Comparison of ENCODE assay signal across 25 cellular contexts in genomic region chr2:96616128-96616527, GRCh38. TPM values are rescaled to one million over a fixed set of nuclear protein-coding genes. Genes with fewer than 3 reads are reported as not detected.
DNase-seq lines count a peak whose midpoint lies in the region; ATAC-seq and TF ChIP-seq lines count a peak whose summit lies in the region.
"Had no signal": no experiment of that assay in that cellular context is flagged by ENCODE, and none has a peak within 500 bp of the region (broad histone marks: within the 10 kb centered on the region; RNA-seq: fewer than 3 reads in every experiment).

No MANE protein-coding gene starts in this region.

- H3K36me3 Mint-ChIP-seq in activated naive CD4-positive, alpha-beta T cell treated with anti-CD3 and anti-CD28 coated beads, Interleukin-2, amount 50 U/mL, for 24 hours, result peaks cover 7% of the 10 kb centered on the region
- H3K36me3 Mint-ChIP-seq in activated CD4-positive, alpha-beta memory T cell treated with anti-CD3 and anti-CD28 coated beads, Interleukin-2, amount 10 ng/mL, durations not matched to agents 7 days and 5 days (ENCODE audit: low read depth), result peaks cover 68% of the 10 kb centered on the region
- peaks cover 97% of the 10 kb centered on the region for H3K36me3 Mint-ChIP-seq in stimulated activated effector memory CD8-positive, alpha-beta T cell treated with anti-CD3 and anti-CD28 coated beads, Interleukin-12 subunit alpha, Interleukin-12 subunit beta, amount 100 ng/mL, for 72 hours

- H3K27me3 Mint-ChIP-seq in activated naive CD4-positive, alpha-beta T cell treated with anti-CD3 and anti-CD28 coated beads, Interleukin-2, amount 50 U/mL, for 24 hours, result no peaks in the 10 kb centered on the region
- H3K27me3 Mint-ChIP-seq in activated CD4-positive, alpha-beta memory T cell treated with anti-CD3 and anti-CD28 coated beads, Interleukin-2, amount 10 ng/mL, durations not matched to agents 7 days and 5 days, result no peaks in the 10 kb centered on the region
- H3K27me3 Mint-ChIP-seq: progenitor cell of endocrine pancreas had no signal

- TF ChIP-seq CTCF in right lobe of liver (IDR thresholded peaks at IDR 0.05) (no peak), dorsolateral prefrontal cortex (IDR thresholded peaks at IDR 0.05 in 54 of 56, conservative IDR thresholded peaks at IDR 0.05 in 2 of 56; ENCODE audit: low read depth in 1 of 56, partially characterized antibody in 56 of 56) (no peak)

- H3K27ac Mint-ChIP-seq in activated naive CD4-positive, alpha-beta T cell treated with anti-CD3 and anti-CD28 coated beads, Interleukin-2, amount 50 U/mL, for 24 hours, result peak overlapping the region; percentile 71
- peak overlapping the region; percentile 96 for H3K27ac Mint-ChIP-seq in activated CD4-positive, alpha-beta memory T cell treated with anti-CD3 and anti-CD28 coated beads, Interleukin-2, amount 10 ng/mL, durations not matched to agents 7 days and 5 days
- H3K27ac Mint-ChIP-seq in stimulated activated effector memory CD8-positive, alpha-beta T cell treated with anti-CD3 and anti-CD28 coated beads, Interleukin-12 subunit alpha, Interleukin-12 subunit beta, amount 100 ng/mL, for 72 hours, result peak overlapping the region; percentile 90
- H3K27ac Mint-ChIP-seq: WTC11 had no signal

- CTCF ChIA-PET in activated CD4-positive, alpha-beta memory T cell treated with anti-CD3 and anti-CD28 coated beads, Interleukin-2, amount 10 ng/mL, durations not matched to agents 7 days and 5 days (lab: Charles Lee), result interaction anchor here (1.0 to 1.2 kb wide), 2 partner anchors 21 to 62 kb away, joined by 3 to 4 read pairs; no protein-coding TSS in a partner anchor

- POLR2A ChIA-PET in activated CD4-positive, alpha-beta memory T cell treated with anti-CD3 and anti-CD28 coated beads, Interleukin-2, amount 10 ng/mL, durations not matched to agents 7 days and 5 days (lab: Charles Lee), result interaction anchor here (1.1 to 1.4 kb wide), 4 partner anchors 12 to 23 kb away, joined by 3 to 10 read pairs (median 6); partner anchors contain the start of gene KANSL3

- H3K4me1 ChIP-seq in right lobe of liver, result peaks cover 0 to 38% (median 10%) of the 10 kb centered on the region in 4 donors

- H3K9me3 Mint-ChIP-seq in activated naive CD4-positive, alpha-beta T cell treated with anti-CD3 and anti-CD28 coated beads, Interleukin-2, amount 50 U/mL, for 24 hours, result no peaks in the 10 kb centered on the region
- H3K9me3 Mint-ChIP-seq in activated CD4-positive, alpha-beta memory T cell treated with anti-CD3 and anti-CD28 coated beads, Interleukin-2, amount 10 ng/mL, durations not matched to agents 7 days and 5 days, result no peaks in the 10 kb centered on the region
- H3K9me3 Mint-ChIP-seq in stimulated activated effector memory CD8-positive, alpha-beta T cell treated with anti-CD3 and anti-CD28 coated beads, Interleukin-12 subunit alpha, Interleukin-12 subunit beta, amount 100 ng/mL, for 72 hours, result no peaks in the 10 kb centered on the region
- H3K9me3 Mint-ChIP-seq: neural crest cell, WTC11 had no signal

- no peak for TF ChIP-seq POLR2A in right lobe of liver (IDR thresholded peaks at IDR 0.05)

- no peak overlapping the region for H3K4me3 Mint-ChIP-seq in activated naive CD4-positive, alpha-beta T cell treated with anti-CD3 and anti-CD28 coated beads, Interleukin-2, amount 50 U/mL, for 24 hours
- no peak overlapping the region for H3K4me3 Mint-ChIP-seq in activated CD4-positive, alpha-beta memory T cell treated with anti-CD3 and anti-CD28 coated beads, Interleukin-2, amount 10 ng/mL, durations not matched to agents 7 days and 5 days
- H3K4me3 Mint-ChIP-seq in stimulated activated effector memory CD8-positive, alpha-beta T cell treated with anti-CD3 and anti-CD28 coated beads, Interleukin-12 subunit alpha, Interleukin-12 subunit beta, amount 100 ng/mL, for 72 hours, result no peak overlapping the region
- H3K4me3 Mint-ChIP-seq: neural crest cell, WTC11 had no signal

- no peak for DNase-seq in activated naive CD4-positive, alpha-beta T cell treated with Interleukin-2 at 50 U/mL for 16 hours
- no peak for DNase-seq in activated CD4-positive, alpha-beta memory T cell treated with anti-CD3 and anti-CD28 coated beads, Interleukin-2, amount 10 ng/mL, durations not matched to agents 7 days and 5 days
- DNase-seq in right lobe of liver (no peak), dorsolateral prefrontal cortex (no peak)
- no peak for DNase-seq in stimulated activated effector memory CD8-positive, alpha-beta T cell treated with anti-CD3 and anti-CD28 coated beads, Interleukin-12 subunit alpha, Interleukin-12 subunit beta, amount 100 ng/mL, for 72 hours (ENCODE audit: low spot score in 2 of 2)
- DNase-seq: activated gamma-delta T cell; amygdala; GF-D8; H7; heart right ventricle; NCI-H1694; NCI-H526; stimulated activated CD4-positive, alpha-beta T cell treated with anti-CD3 and anti-CD28 coated beads, Interleukin-1b, Interleukin-23, amount 100 ng/mL, for 48 hours; T-helper 9 cell had no signal

- ATAC-seq in right lobe of liver (peak in 3 of 4 donors; percentile 42 to 49 (median 48)), HG02852 (IDR thresholded peaks at IDR 0.05; ENCODE audit: unreplicated experiment) (no peak)
- no peak for ATAC-seq in stimulated activated effector memory CD8-positive, alpha-beta T cell treated with anti-CD3 and anti-CD28 coated beads, Interleukin-12 subunit alpha, Interleukin-12 subunit beta, amount 100 ng/mL, for 72 hours
- ATAC-seq: K562, WTC11 had no signal

- WGBS in right lobe of liver (ENCODE audit: insufficient coverage, low coverage, low lambda C conversion rate, missing lambda C conversion rate), result 78% methylated on average over 1 of the region's 1 CpG

- H3K27me3 ChIP-seq in right lobe of liver (no peaks in the 10 kb centered on the region), dorsolateral prefrontal cortex (no peaks in the 10 kb centered on the region)
- H3K27me3 ChIP-seq: heart right ventricle, suprapubic skin, vagina had no signal

- peaks cover 0 to 36% (median 18%) of the 10 kb centered on the region in 4 donors for H3K36me3 ChIP-seq in right lobe of liver

- H3K27ac ChIP-seq in right lobe of liver, result peak overlapping the region in 1 of 3 donors; percentile 14
- peak overlapping the region in 29 of 59 donors; percentile 2 to 73 (median 36) for H3K27ac ChIP-seq in dorsolateral prefrontal cortex

- peaks cover 18% of the 10 kb centered on the region for H3K4me1 Mint-ChIP-seq in activated naive CD4-positive, alpha-beta T cell treated with anti-CD3 and anti-CD28 coated beads, Interleukin-2, amount 50 U/mL, for 24 hours
- peaks cover 45% of the 10 kb centered on the region for H3K4me1 Mint-ChIP-seq in activated CD4-positive, alpha-beta memory T cell treated with anti-CD3 and anti-CD28 coated beads, Interleukin-2, amount 10 ng/mL, durations not matched to agents 7 days and 5 days
- H3K4me1 Mint-ChIP-seq in stimulated activated effector memory CD8-positive, alpha-beta T cell treated with anti-CD3 and anti-CD28 coated beads, Interleukin-12 subunit alpha, Interleukin-12 subunit beta, amount 100 ng/mL, for 72 hours, result peaks cover 27% of the 10 kb centered on the region
- H3K4me1 Mint-ChIP-seq: neural crest cell, WTC11 had no signal

- no peak overlapping the region for H3K4me3 ChIP-seq in right lobe of liver
- no peak overlapping the region for H3K4me3 ChIP-seq in dorsolateral prefrontal cortex
- H3K4me3 ChIP-seq: heart right ventricle, K562, skin epidermis, suprapubic skin, vagina had no signal

- no peaks in the 10 kb centered on the region for H3K9me3 ChIP-seq in right lobe of liver
- H3K9me3 ChIP-seq: heart right ventricle, suprapubic skin, vagina had no signal

- intact Hi-C loops in right lobe of liver (cut with DNase I), result no loop called here
- intact Hi-C loops in dorsolateral prefrontal cortex (cut with DNase I), result no loop called here

RNA-seq across cellular contexts. Expression of gene KANSL3, which starts 22.0 kb away (rescaled TPM):
- total RNA-seq in activated CD4-positive, alpha-beta memory T cell treated with anti-CD3 and anti-CD28 coated beads, Interleukin-2, amount 10 ng/mL, durations not matched to agents 7 days and 5 days, result 10 to 100 TPM; 58.2 to 60.9 TPM
- total RNA-seq in right lobe of liver (10 to 100 TPM; 17.3 to 29.3 (median 21.6) TPM), dorsolateral prefrontal cortex (10 to 100 TPM; 39.7 to 81.1 (median 55.0) TPM)

RNA-seq across cellular contexts. Expression of gene FER1L5, which starts 26.4 kb away (rescaled TPM):
- not detected for total RNA-seq in activated CD4-positive, alpha-beta memory T cell treated with anti-CD3 and anti-CD28 coated beads, Interleukin-2, amount 10 ng/mL, durations not matched to agents 7 days and 5 days
- total RNA-seq in right lobe of liver (not detected), dorsolateral prefrontal cortex (1 to 10 TPM in 109 of 120 experiments, under 1 TPM in 11; 0.47 to 3.1 (median 1.6) TPM)
- total RNA-seq: K562, mononuclear cell, RPMI7951, suprapubic skin had no signal

Comparison
In these comparisons a context has a peak if more than half of its experiments do, and no peak if none do; other contexts are left out.
1. ATAC-seq: peak in right lobe of liver (3 of 4); none in stimulated activated effector memory CD8-positive, alpha-beta T cell treated with anti-CD3 and anti-CD28 coated beads, Interleukin-12 subunit alpha, Interleukin-12 subunit beta, amount 100 ng/mL, for 72 hours (single experiment) and HG02852 (single experiment).
2. Peak in every context shown above with its lines, with median percentiles within 50 percentile points of each other: H3K27ac Mint-ChIP-seq.